9 cellular contexts compared by ENCODE assay signal in the genomic region with DNA sequence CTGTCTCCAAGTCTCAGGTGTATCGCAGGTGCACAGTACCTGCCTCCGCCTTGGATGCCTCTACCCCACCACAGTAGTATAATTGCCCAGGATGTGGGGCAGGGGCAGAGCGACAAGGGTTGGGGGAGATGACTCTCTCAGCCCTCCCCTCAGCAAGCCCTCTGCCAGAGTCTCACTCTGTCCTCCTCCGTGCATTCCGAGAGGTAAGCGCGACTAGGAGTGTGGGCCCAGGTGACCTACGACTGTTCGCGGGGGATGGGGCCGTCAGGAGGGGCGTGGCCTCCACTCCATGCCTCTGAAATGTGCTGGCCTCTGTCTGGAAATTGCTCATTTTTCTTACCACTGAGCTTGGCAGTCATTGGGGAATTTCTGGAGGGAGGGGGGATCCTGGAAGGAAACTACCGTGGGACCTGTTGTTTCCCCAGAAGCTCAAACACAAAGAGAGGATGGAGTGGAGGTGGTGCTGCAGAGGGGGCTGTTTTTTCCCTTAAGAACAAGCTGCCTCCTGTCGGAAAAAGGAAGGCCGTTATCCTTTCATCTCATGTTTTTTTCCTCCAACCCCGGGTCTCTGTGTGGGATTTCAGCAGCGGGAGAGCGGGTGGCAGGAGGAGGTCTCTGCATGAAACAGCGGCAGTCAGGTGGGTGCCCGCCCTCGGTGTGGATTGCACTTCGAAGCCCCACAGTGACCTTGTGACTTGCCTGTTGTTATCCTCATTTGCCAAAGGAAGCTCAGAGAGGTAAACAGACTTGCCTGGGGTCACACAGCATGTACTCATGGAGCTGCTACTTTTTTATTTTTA.
DNase-seq lines count a peak whose midpoint lies in the region; ATAC-seq and TF ChIP-seq lines count a peak whose summit lies in the region.
"Had no signal": no experiment of that assay in that cellular context is flagged by ENCODE, and none has a peak within 500 bp of the region (broad histone marks: within the 10 kb centered on the region; RNA-seq: fewer than 3 reads in every experiment).

No MANE protein-coding gene starts in this region.

- no peak overlapping the region for H3K9ac ChIP-seq in BLaER1 treated with 17β-estradiol and CSF1 and Interleukin-3, amounts not matched to agents 10 nM and 100 nM

- ATAC-seq in GM21390 (IDR thresholded peaks at IDR 0.05; ENCODE audit: unreplicated experiment), result no peak

- peaks cover 9 to 34% (median 21%) of the 10 kb centered on the region in 10 experiments; a peak in 19 of 20 replicates for H3K4me1 ChIP-seq in BLaER1 treated with 17β-estradiol and CSF1 and Interleukin-3, amounts not matched to agents 10 nM and 100 nM

- DNase-seq in RWPE1 (ENCODE audit: low spot score), result peak; percentile 88
- DNase-seq in fibroblast of pulmonary artery (ENCODE audit: low read depth), result peak; percentile 89
- DNase-seq in non-pigmented ciliary epithelial cell (ENCODE audit: low read depth), result peak; percentile 67
- no peak for DNase-seq in middle frontal gyrus (ENCODE audit: extremely low spot score, low spot score)
- no peak for DNase-seq in NCI-H2227 treated with DMSO at 0.1 percent for 48 hours (lab: John Stamatoyannopoulos, UW)
- DNase-seq in stimulated activated CD4-positive, alpha-beta T cell treated with anti-CD3 and anti-CD28 coated beads, Interleukin-4, amount 100 ng/mL, for 4 hours, result no peak
- DNase-seq: activated T-cell treated with anti-CD3 and anti-CD28 coated beads for 4 hours had no signal

- peaks cover 12 to 22% (median 18%) of the 10 kb centered on the region in 11 experiments; a peak in 21 of 22 replicates for H3K9me3 ChIP-seq in BLaER1 treated with 17β-estradiol and CSF1 and Interleukin-3, amounts not matched to agents 10 nM and 100 nM (replicated peaks in 1 of 11)

- H4K20me1 ChIP-seq in BLaER1 treated with 17β-estradiol and CSF1 and Interleukin-3, amounts not matched to agents 10 nM and 100 nM, result no peaks in the 10 kb centered on the region

- TF ChIP-seq CTCF in RWPE1 (conservative IDR thresholded peaks at IDR 0.05; ENCODE audit: low read depth) (no peak), fibroblast of pulmonary artery (IDR thresholded peaks at IDR 0.05; ENCODE audit: low read length, missing control alignments) (no peak)

- H3K27ac ChIP-seq in BLaER1 treated with 17β-estradiol and CSF1 and Interleukin-3, amounts not matched to agents 10 nM and 100 nM, result no peak overlapping the region
- H3K27ac ChIP-seq in RWPE1, result peak overlapping the region; percentile 83

- H3K4me3 ChIP-seq in BLaER1 treated with 17β-estradiol and CSF1 and Interleukin-3, amounts not matched to agents 10 nM and 100 nM, result no peak overlapping the region
- H3K4me3 ChIP-seq in fibroblast of pulmonary artery (replicated peaks; ENCODE audit: low read depth, low read length), result no peak overlapping the region

- POLR2A ChIA-PET in RWPE1 (lab: Yijun Ruan, JAX; ENCODE audit: low non-redundant PET), result interaction anchor here (1.6 kb wide), 1 partner anchor 13 kb away, joined by 8 read pairs; the partner anchor contains the start of gene RALB

- CTCF ChIA-PET in RWPE1 (lab: Yijun Ruan, JAX), result interaction anchor here (0.7 kb wide), 1 partner anchor 23 kb away, joined by 3 read pairs; no protein-coding TSS in a partner anchor

- no peaks in the 10 kb centered on the region for H3K36me3 ChIP-seq in BLaER1 treated with 17β-estradiol and CSF1 and Interleukin-3, amounts not matched to agents 10 nM and 100 nM

- H3K4me2 ChIP-seq in BLaER1 treated with 17β-estradiol and CSF1 and Interleukin-3, amounts not matched to agents 10 nM and 100 nM, result peak overlapping the region in 6 of 11 experiments; percentile 16 to 31 (median 18); a peak in 9 of 22 replicates

- no peaks in the 10 kb centered on the region for H3K27me3 ChIP-seq in BLaER1 treated with 17β-estradiol and CSF1 and Interleukin-3, amounts not matched to agents 10 nM and 100 nM

Comparison
In these comparisons a context has a peak if more than half of its experiments do, and no peak if none do; other contexts are left out.
1. DNase-seq: peak in RWPE1 (single experiment), fibroblast of pulmonary artery (single experiment) and non-pigmented ciliary epithelial cell (single experiment); none in middle frontal gyrus (single experiment), NCI-H2227 treated with DMSO at 0.1 percent for 48 hours (single experiment) and stimulated activated CD4-positive, alpha-beta T cell treated with anti-CD3 and anti-CD28 coated beads, Interleukin-4, amount 100 ng/mL, for 4 hours (0 of 2).